Comparison of ENCODE assay signal across 24 cellular contexts in the genomic region with DNA sequence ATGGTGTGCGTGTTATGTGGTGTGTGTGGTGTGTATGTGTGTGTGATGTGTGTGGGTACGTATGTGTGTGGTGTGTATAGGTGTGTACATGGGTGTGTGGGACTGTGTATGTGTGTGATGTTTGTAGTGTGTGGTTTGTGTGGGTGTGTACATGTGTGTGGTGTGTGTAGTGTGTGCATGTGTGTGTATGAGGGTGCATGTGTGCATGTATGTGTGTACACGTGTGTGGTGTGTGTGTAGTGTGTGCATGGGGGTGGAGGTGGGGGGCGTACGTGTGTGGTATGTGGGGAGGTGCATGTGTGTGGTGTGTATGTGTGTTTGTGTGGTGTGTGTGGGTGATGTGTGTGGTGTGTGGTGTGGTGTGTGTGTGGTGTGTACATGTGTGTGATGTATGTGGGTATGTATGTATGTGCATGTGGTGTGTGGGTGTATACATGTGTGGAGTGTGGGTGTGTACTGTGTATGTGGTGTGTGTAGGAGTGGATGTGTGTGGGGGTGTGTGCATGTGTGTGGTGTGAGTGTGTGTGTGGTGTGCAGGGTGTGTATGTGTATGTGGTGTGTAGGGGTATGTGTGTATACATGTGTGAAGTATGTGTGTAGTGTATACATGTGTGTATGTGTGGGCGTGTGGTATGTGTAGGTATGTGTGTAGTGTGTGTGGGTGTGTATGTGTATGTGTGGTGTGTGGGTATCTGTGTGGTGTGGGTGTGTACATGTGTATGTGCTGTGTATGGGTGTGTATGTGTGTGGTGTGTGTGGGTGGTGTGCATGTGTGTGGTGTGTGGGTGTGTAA.
DNase-seq lines count a peak whose midpoint lies in the region; ATAC-seq, FAIRE-seq and TF ChIP-seq lines count a peak whose summit lies in the region.
"Had no signal": no experiment of that assay in that cellular context is flagged by ENCODE, and none has a peak within 500 bp of the region (broad histone marks: within the 10 kb centered on the region; RNA-seq: fewer than 3 reads in every experiment).

No MANE protein-coding gene starts in this region.

- H2AK5ac ChIP-seq in H1 (ENCODE audit: low read depth, low read length): peak overlapping the region; percentile 98
- H2AK5ac ChIP-seq in trophoblast cell (ENCODE audit: low read length): no peak overlapping the region

- CTCF ChIA-PET in activated CD8-positive, alpha-beta T cell treated with anti-CD3 and anti-CD28 coated beads for 36 hours (lab: Charles Lee): no interaction called here
- CTCF ChIA-PET in activated CD8-positive, alpha-beta T cell treated with anti-CD3 and anti-CD28 coated beads, Interleukin-2, amount 10 ng/mL, durations not matched to agents 7 days and 5 days (lab: Charles Lee): no interaction called here
- CTCF ChIA-PET in H1 (lab: Charles Lee; ENCODE audit: partially characterized antibody) (no interaction called here), Caco-2 (lab: Charles Lee) (no interaction called here)

- H3K4me3 ChIP-seq in H1 (ENCODE audit: extremely low read depth in 1 of 4, insufficient read depth in 2 of 4, low read depth in 3 of 4, low read length in 4 of 4) (no peak overlapping the region), trophoblast cell (ENCODE audit: low read depth, low read length) (peak overlapping the region; percentile 55), GM23248 (no peak overlapping the region), Caco-2 (ENCODE audit: low read depth, low read length) (no peak overlapping the region)
- H3K4me3 ChIP-seq: GM23338, K562, SJCRH30 had no signal

- H3K4ac ChIP-seq in H1 (replicated peaks; ENCODE audit: insufficient read length, low read depth, low read length): peak overlapping the region; percentile 13
- H3K4ac ChIP-seq in trophoblast cell (ENCODE audit: low read depth, low read length): no peak overlapping the region

- H2AFZ ChIP-seq in H1 (ENCODE audit: low read length) (no peak overlapping the region), trophoblast cell (ENCODE audit: insufficient read depth, low read length, poor library complexity) (no peak overlapping the region), GM23248 (no peak overlapping the region)
- H2AFZ ChIP-seq: GM23338 had no signal

- peak overlapping the region; percentile 16 for H3K14ac ChIP-seq in H1 (ENCODE audit: insufficient read length)
- no peak overlapping the region for H3K14ac ChIP-seq in trophoblast cell (ENCODE audit: low read length)

- H4K20me1 ChIP-seq in H1 (replicated peaks in 1 of 2; ENCODE audit: control insufficient read depth in 1 of 2, insufficient read depth in 2 of 2, low read length in 2 of 2) (peaks cover 0 to 15% of the 10 kb centered on the region in 2 experiments), GM23248 (ENCODE audit: insufficient read depth) (no peaks in the 10 kb centered on the region)

- no peak overlapping the region for H3K27ac Mint-ChIP-seq in activated CD8-positive, alpha-beta T cell treated with anti-CD3 and anti-CD28 coated beads for 36 hours
- H3K27ac Mint-ChIP-seq in activated CD8-positive, alpha-beta T cell treated with anti-CD3 and anti-CD28 coated beads, Interleukin-2, amount 10 ng/mL, durations not matched to agents 7 days and 5 days: no peak overlapping the region
- H3K27ac Mint-ChIP-seq in Caco-2 (ENCODE audit: unreplicated experiment): no peak overlapping the region
- H3K27ac Mint-ChIP-seq: B cell, GM23338 had no signal

- TF ChIP-seq CTCF in activated CD8-positive, alpha-beta T cell treated with anti-CD3 and anti-CD28 coated beads for 36 hours (IDR thresholded peaks at IDR 0.05): no peak
- TF ChIP-seq CTCF in H1 (IDR thresholded peaks at IDR 0.05; ENCODE audit: control extremely low read depth in 1 of 3, insufficient read depth in 1 of 3, low read depth in 1 of 3, low read length in 3 of 3) (no peak), Caco-2 (IDR thresholded peaks at IDR 0.05; ENCODE audit: insufficient read depth in 1 of 2, low read depth in 1 of 2, low read length in 1 of 2, severe bottlenecking in 1 of 2, unreplicated experiment in 1 of 2) (no peak)

- no peak overlapping the region for H3K23ac ChIP-seq in H1 (ENCODE audit: insufficient read length)
- H3K23ac ChIP-seq in trophoblast cell (ENCODE audit: low read length): peak overlapping the region; percentile 50

- in situ Hi-C loops in GM23248 (cut with MboI): no loop called here

- no peak overlapping the region; a peak in 1 of 7 replicates for H3K9ac ChIP-seq in H1 (replicated peaks in 1 of 4; ENCODE audit: extremely low read depth in 1 of 4, low read depth in 3 of 4, low read length in 3 of 4)
- no peak overlapping the region for H3K9ac ChIP-seq in trophoblast cell (ENCODE audit: low read length)
- no peak overlapping the region for H3K9ac ChIP-seq in GM23248

- H3K36me3 ChIP-seq in H1 (ENCODE audit: control insufficient read depth in 2 of 4, insufficient read depth in 4 of 4, low read length in 3 of 4) (no peaks in the 10 kb centered on the region; a peak in 1 of 8 replicates), trophoblast cell (ENCODE audit: control insufficient read depth in 1 of 2, insufficient read depth in 2 of 2, low read length in 2 of 2) (no peaks in the 10 kb centered on the region), GM23248 (ENCODE audit: low read depth) (no peaks in the 10 kb centered on the region), Caco-2 (ENCODE audit: control insufficient read depth, insufficient read depth, low read length) (no peaks in the 10 kb centered on the region)
- H3K36me3 ChIP-seq: SJCRH30 had no signal

- H3K79me1 ChIP-seq in H1 (ENCODE audit: low read depth, low read length) (0 out of 2 replicates have a peak, but pooled peaks cover 2% of the 10 kb centered on the region), trophoblast cell (ENCODE audit: low read length) (no peaks in the 10 kb centered on the region)

- no peaks in the 10 kb centered on the region for H3K36me3 Mint-ChIP-seq in activated CD8-positive, alpha-beta T cell treated with anti-CD3 and anti-CD28 coated beads for 36 hours (ENCODE audit: low read depth)
- no peaks in the 10 kb centered on the region for H3K36me3 Mint-ChIP-seq in activated CD8-positive, alpha-beta T cell treated with anti-CD3 and anti-CD28 coated beads, Interleukin-2, amount 10 ng/mL, durations not matched to agents 7 days and 5 days (ENCODE audit: low read depth)
- no peaks in the 10 kb centered on the region for H3K36me3 Mint-ChIP-seq in Caco-2 (ENCODE audit: insufficient read depth, unreplicated experiment)

- BruUV-seq in Caco-2 (replicated peaks; lab: Mats Ljungman, UMichigan): no TSS peak

- 0 out of 4 replicates have a peak, but pooled peaks cover 0 to 3% of the 10 kb centered on the region in 2 experiments for H3K79me2 ChIP-seq in H1 (ENCODE audit: control insufficient read depth in 1 of 2, insufficient read depth in 2 of 2, low read length in 2 of 2)
- no peaks in the 10 kb centered on the region for H3K79me2 ChIP-seq in trophoblast cell (ENCODE audit: control insufficient read depth, insufficient read depth, low read length, poor library complexity)
- no peaks in the 10 kb centered on the region for H3K79me2 ChIP-seq in GM23248 (ENCODE audit: insufficient read depth)

- peak; percentile 10 for ATAC-seq in activated CD8-positive, alpha-beta T cell treated with anti-CD3 and anti-CD28 coated beads for 36 hours
- ATAC-seq in activated CD8-positive, alpha-beta T cell treated with anti-CD3 and anti-CD28 coated beads, Interleukin-2, amount 10 ng/mL, durations not matched to agents 7 days and 5 days: no peak
- no peak for ATAC-seq in GM19023 (IDR thresholded peaks at IDR 0.05; ENCODE audit: unreplicated experiment)
- ATAC-seq: GM23338, K562, PC-3 had no signal

- peak overlapping the region; percentile 37 for H2BK15ac ChIP-seq in H1 (ENCODE audit: low read length)

- FAIRE-seq in HTR-8/SVneo (lab: Jason Lieb, UNC): peak; percentile 99
- FAIRE-seq in H1 (lab: Jason Lieb, UNC): no peak
- FAIRE-seq: K562 had no signal

- no peaks in the 10 kb centered on the region for H3K27me3 Mint-ChIP-seq in activated CD8-positive, alpha-beta T cell treated with anti-CD3 and anti-CD28 coated beads for 36 hours
- H3K27me3 Mint-ChIP-seq in activated CD8-positive, alpha-beta T cell treated with anti-CD3 and anti-CD28 coated beads, Interleukin-2, amount 10 ng/mL, durations not matched to agents 7 days and 5 days (ENCODE audit: low read depth): no peaks in the 10 kb centered on the region
- H3K27me3 Mint-ChIP-seq in Caco-2 (ENCODE audit: insufficient read depth, unreplicated experiment): no peaks in the 10 kb centered on the region
- H3K27me3 Mint-ChIP-seq: B cell had no signal

- no peaks in the 10 kb centered on the region for H3F3A ChIP-seq in GM23248 (ENCODE audit: insufficient read depth)

- no peak overlapping the region for H4K12ac ChIP-seq in trophoblast cell (ENCODE audit: low read depth, low read length)

- H3K4me3 Mint-ChIP-seq in activated CD8-positive, alpha-beta T cell treated with anti-CD3 and anti-CD28 coated beads for 36 hours: no peak overlapping the region
- no peak overlapping the region for H3K4me3 Mint-ChIP-seq in activated CD8-positive, alpha-beta T cell treated with anti-CD3 and anti-CD28 coated beads, Interleukin-2, amount 10 ng/mL, durations not matched to agents 7 days and 5 days
- H3K4me3 Mint-ChIP-seq in Caco-2 (ENCODE audit: unreplicated experiment): no peak overlapping the region
- H3K4me3 Mint-ChIP-seq: B cell, GM23338 had no signal

- peak overlapping the region; percentile 54; the same call in 1 of the 2 replicates for H2BK5ac ChIP-seq in H1 (ENCODE audit: low read depth, low read length)
- H2BK5ac ChIP-seq in trophoblast cell (ENCODE audit: low read depth, low read length, poor library complexity): no peak overlapping the region

- POLR2A ChIA-PET in activated CD8-positive, alpha-beta T cell treated with anti-CD3 and anti-CD28 coated beads for 36 hours (lab: Charles Lee): no interaction called here
- POLR2A ChIA-PET in activated CD8-positive, alpha-beta T cell treated with anti-CD3 and anti-CD28 coated beads, Interleukin-2, amount 10 ng/mL, durations not matched to agents 7 days and 5 days (lab: Charles Lee): no interaction called here
- POLR2A ChIA-PET in H1 (lab: Charles Lee; ENCODE audit: partially characterized antibody): no interaction called here
- POLR2A ChIA-PET in Caco-2 (lab: Charles Lee): no interaction called here

- H3K27ac ChIP-seq in H1 (ENCODE audit: low read depth, low read length): no peak overlapping the region
- H3K27ac ChIP-seq in trophoblast cell (ENCODE audit: low read depth, low read length): no peak overlapping the region
- H3K27ac ChIP-seq in GM23248: no peak overlapping the region
- H3K27ac ChIP-seq: 22Rv1, HL-60, SJCRH30 had no signal

- no peak for TF ChIP-seq RAD21 in H1 (IDR thresholded peaks at IDR 0.05 in 1 of 2, conservative IDR thresholded peaks at IDR 0.05 in 1 of 2; ENCODE audit: low read depth in 2 of 2, low read length in 2 of 2)

- H3K4me2 ChIP-seq in H1 (ENCODE audit: insufficient read depth in 1 of 2, low read depth in 2 of 2, low read length in 2 of 2) (no peak overlapping the region), trophoblast cell (ENCODE audit: low read length) (no peak overlapping the region), GM23248 (ENCODE audit: unreplicated experiment) (no peak overlapping the region)
- H3K4me2 ChIP-seq: GM23338 had no signal

- H2BK12ac ChIP-seq in H1 (ENCODE audit: low read depth, low read length) (peak overlapping the region; percentile 40; the same call in 1 of the 2 replicates), trophoblast cell (ENCODE audit: low read length) (no peak overlapping the region)

- H2BK20ac ChIP-seq in H1 (ENCODE audit: low read length): no peak overlapping the region; the same call in 1 of the 2 replicates

- no peak for TF ChIP-seq POLR2A in H1 (IDR thresholded peaks at IDR 0.05; ENCODE audit: control extremely low read depth in 1 of 2, low read depth in 2 of 2, low read length in 2 of 2)

- no peaks in the 10 kb centered on the region for H3K9me2 ChIP-seq in GM23248 (ENCODE audit: insufficient read depth)

- 94% methylated on average over 6 of the region's 6 CpGs; no CpG with 5 or more reads in 1 of the 2 experiments for WGBS in H1 (ENCODE audit: extremely low coverage in 1 of 2, insufficient coverage in 1 of 2, insufficient read length in 1 of 2, insufficient replicate concordance in 2 of 2, low coverage in 1 of 2, low lambda C conversion rate in 2 of 2, missing lambda C conversion rate in 1 of 2), 2 experiments
- 100% methylated on average over 3 of the region's 6 CpGs for WGBS in trophoblast cell (ENCODE audit: extremely low coverage, insufficient coverage, insufficient read length)
- WGBS in GM23248 (ENCODE audit: low coverage in 1 of 2, low lambda C conversion rate in 2 of 2, missing lambda C conversion rate in 2 of 2), 2 experiments: 66 to 76% methylated on average over 6 of the region's 6 CpGs

- no peak overlapping the region for H2BK120ac ChIP-seq in H1 (replicated peaks; ENCODE audit: low read depth, low read length)
- no peak overlapping the region for H2BK120ac ChIP-seq in trophoblast cell (ENCODE audit: insufficient read depth, low read length, poor library complexity)

- intact Hi-C loops in activated CD8-positive, alpha-beta T cell treated with anti-CD3 and anti-CD28 coated beads for 36 hours (cut with micrococcal nuclease): no loop called here
- intact Hi-C loops in Caco-2 (cut with micrococcal nuclease; ENCODE audit: unreplicated experiment): no loop called here

- H4K91ac ChIP-seq in H1 (replicated peaks; ENCODE audit: insufficient read length, low read length): peak overlapping the region; percentile 94
- H4K91ac ChIP-seq in trophoblast cell (ENCODE audit: low read depth, low read length): no peak overlapping the region

- no peaks in the 10 kb centered on the region for H3K27me3 ChIP-seq in H1 (replicated peaks in 1 of 4; ENCODE audit: control insufficient read depth in 3 of 4, extremely low read depth in 1 of 4, insufficient read depth in 3 of 4, low read length in 3 of 4)
- H3K27me3 ChIP-seq in trophoblast cell (ENCODE audit: insufficient read depth, low read length): no peaks in the 10 kb centered on the region
- no peaks in the 10 kb centered on the region for H3K27me3 ChIP-seq in GM23248 (replicated peaks; ENCODE audit: insufficient read depth)
- no peaks in the 10 kb centered on the region for H3K27me3 ChIP-seq in Caco-2 (replicated peaks; ENCODE audit: control insufficient read depth, insufficient read depth, low read length)
- H3K27me3 ChIP-seq: SJCRH30 had no signal

- no peaks in the 10 kb centered on the region for H3K4me1 Mint-ChIP-seq in activated CD8-positive, alpha-beta T cell treated with anti-CD3 and anti-CD28 coated beads for 36 hours (ENCODE audit: low read depth)
- H3K4me1 Mint-ChIP-seq in activated CD8-positive, alpha-beta T cell treated with anti-CD3 and anti-CD28 coated beads, Interleukin-2, amount 10 ng/mL, durations not matched to agents 7 days and 5 days (ENCODE audit: low read depth): no peaks in the 10 kb centered on the region
- no peaks in the 10 kb centered on the region for H3K4me1 Mint-ChIP-seq in Caco-2 (ENCODE audit: low read depth, unreplicated experiment)
- H3K4me1 Mint-ChIP-seq: B cell, GM23338 had no signal

- peak overlapping the region; percentile 60; the same call in 1 of the 2 replicates for H4K8ac ChIP-seq in H1 (ENCODE audit: extremely low read depth, insufficient read depth, low read length)
- H4K8ac ChIP-seq in trophoblast cell (ENCODE audit: low read depth, low read length): no peak overlapping the region

- no peak overlapping the region for H4K5ac ChIP-seq in H1 (ENCODE audit: insufficient read length, low read depth, low read length)

- no peaks in the 10 kb centered on the region for H3K4me1 ChIP-seq in H1 (replicated peaks in 1 of 4; ENCODE audit: control insufficient read depth in 3 of 4, insufficient read depth in 4 of 4, low read length in 3 of 4)
- H3K4me1 ChIP-seq in trophoblast cell (ENCODE audit: control insufficient read depth in 1 of 2, insufficient read depth in 2 of 2, low read length in 2 of 2): no peaks in the 10 kb centered on the region
- no peaks in the 10 kb centered on the region for H3K4me1 ChIP-seq in GM23248 (ENCODE audit: insufficient read depth)
- no peaks in the 10 kb centered on the region for H3K4me1 ChIP-seq in Caco-2
- H3K4me1 ChIP-seq: SJCRH30 had no signal

- peak overlapping the region; percentile 93 for H3K56ac ChIP-seq in H1 (replicated peaks; ENCODE audit: insufficient read length, low read depth, low read length)

- peaks cover 15% of the 10 kb centered on the region for H3K23me2 ChIP-seq in H1 (ENCODE audit: low read depth, low read length)

- H3K9me3 ChIP-seq in H1 (ENCODE audit: insufficient read depth in 2 of 2, low read depth in 1 of 2, low read length in 1 of 2): no peaks in the 10 kb centered on the region
- H3K9me3 ChIP-seq in trophoblast cell (ENCODE audit: insufficient read depth, low read depth, low read length): peaks cover 13% of the 10 kb centered on the region
- H3K9me3 ChIP-seq in GM23248 (ENCODE audit: low read depth): no peaks in the 10 kb centered on the region
- no peaks in the 10 kb centered on the region for H3K9me3 ChIP-seq in Caco-2
- H3K9me3 ChIP-seq: SJCRH30 had no signal

- no peak for TF ChIP-seq EP300 in H1 (IDR thresholded peaks at IDR 0.05; ENCODE audit: borderline replicate concordance in 1 of 2, low read depth in 2 of 2, low read length in 2 of 2)

- no peaks in the 10 kb centered on the region for H3K9me3 Mint-ChIP-seq in activated CD8-positive, alpha-beta T cell treated with anti-CD3 and anti-CD28 coated beads for 36 hours
- H3K9me3 Mint-ChIP-seq in activated CD8-positive, alpha-beta T cell treated with anti-CD3 and anti-CD28 coated beads, Interleukin-2, amount 10 ng/mL, durations not matched to agents 7 days and 5 days (ENCODE audit: insufficient read depth): no peaks in the 10 kb centered on the region
- no peaks in the 10 kb centered on the region for H3K9me3 Mint-ChIP-seq in Caco-2 (ENCODE audit: unreplicated experiment)
- H3K9me3 Mint-ChIP-seq: GM23338 had no signal

- no peak overlapping the region for H3K18ac ChIP-seq in H1 (ENCODE audit: extremely low read depth, low read length)
- no peak overlapping the region for H3K18ac ChIP-seq in trophoblast cell (ENCODE audit: low read length)

- DNase-seq in activated CD8-positive, alpha-beta T cell treated with anti-CD3 and anti-CD28 coated beads for 36 hours: no peak
- no peak for DNase-seq in activated CD8-positive, alpha-beta T cell treated with anti-CD3 and anti-CD28 coated beads, Interleukin-2, amount 10 ng/mL, durations not matched to agents 7 days and 5 days
- DNase-seq in HTR-8/SVneo (ENCODE audit: insufficient read length, low spot score) (no peak), H1 (ENCODE audit: low read depth in 1 of 2, low spot score in 2 of 2) (no peak), trophoblast cell (no peak), GM23248 (no peak), Caco-2 (no peak)
- DNase-seq: HCEC 1CT; NCI-H1105 treated with DMSO at 0.1 percent for 48 hours; NCI-H146; NCI-H1930; NCI-H2107; NCI-H446 treated with DMSO at 0.1 percent for 48 hours; NCI-H526; NCI-H82; NK-92 treated with Interleukin-12 subunit alpha and Interleukin-12 subunit beta, amount 100 ng/mL, for 24 hours; PC-3; SJCRH30 had no signal
